In genomic region chr20:19205999-19206398, GRCh38 we compare ENCODE assay signal across 8 cellular contexts. TPM values are rescaled to one million over a fixed set of nuclear protein-coding genes. Genes with fewer than 3 reads are reported as not detected.
A peak's percentile ranks its signal among the peaks of the same experiment; 100 is the strongest.
DNase-seq lines count a peak whose midpoint lies in the region; ATAC-seq and TF ChIP-seq lines count a peak whose summit lies in the region.

No MANE protein-coding gene starts in this region.

- H3K9me3 ChIP-seq in osteoblast (ENCODE audit: low read depth, low read length), result no peaks in the 10 kb centered on the region
- H3K9me3 ChIP-seq in tibial nerve, result no peaks in the 10 kb centered on the region

- H3K4me3 ChIP-seq in foreskin fibroblast (ENCODE audit: low read depth in 1 of 2, low read length in 2 of 2) (no peak overlapping the region), osteoblast (ENCODE audit: insufficient read depth, low read length) (no peak overlapping the region), tibial nerve (no peak overlapping the region)

- TF ChIP-seq POLR2A in tibial nerve (IDR thresholded peaks at IDR 0.05), result no peak

- H3K27me3 ChIP-seq in osteoblast (ENCODE audit: insufficient read depth, low read length) (no peaks in the 10 kb centered on the region), tibial nerve (no peaks in the 10 kb centered on the region)

- ATAC-seq in HG02642 (IDR thresholded peaks at IDR 0.05; ENCODE audit: poor library complexity, unreplicated experiment), result peak; percentile 62
- ATAC-seq in HG02981 (IDR thresholded peaks at IDR 0.05; ENCODE audit: unreplicated experiment), result no peak

- H2AFZ ChIP-seq in osteoblast (ENCODE audit: low read length), result no peak overlapping the region

- H3K36me3 ChIP-seq in osteoblast (ENCODE audit: insufficient read depth, low read length) (no peaks in the 10 kb centered on the region), tibial nerve (no peaks in the 10 kb centered on the region)

- WGBS in tibial nerve, 2 donors, result 15 to 18% methylated on average over 8 of the region's 8 CpGs

- peak; percentile 88 for TF ChIP-seq CTCF in foreskin fibroblast (IDR thresholded peaks at IDR 0.05; ENCODE audit: low read depth, low read length)
- TF ChIP-seq CTCF in osteoblast (IDR thresholded peaks at IDR 0.05; ENCODE audit: extremely low read depth, low read depth, low read length), result peak; percentile 84
- peak; percentile 71 to 86 (median 82) for TF ChIP-seq CTCF in tibial nerve (IDR thresholded peaks at IDR 0.05)

- no peak overlapping the region for H3K4me2 ChIP-seq in osteoblast (ENCODE audit: insufficient read depth, low read length)

- DNase-seq in DMS53 (lab: John Stamatoyannopoulos, UW) (peak; percentile 87), NCI-H82 treated with DMSO at 0.1 percent for 48 hours (lab: John Stamatoyannopoulos, UW; ENCODE audit: unreplicated experiment) (peak; percentile 42), foreskin fibroblast (peak; percentile 33 to 81), osteoblast (ENCODE audit: insufficient read length, low spot score, missing footprints) (peak; percentile 76), tibial nerve (ENCODE audit: low spot score in 2 of 2) (peak; percentile 67 to 83)
- peak; percentile 68 for DNase-seq in activated CD8-positive, alpha-beta memory T cell treated with anti-CD3 and anti-CD28 coated beads, Interleukin-2, amount 50 U/mL, for 4 hours

- no peaks in the 10 kb centered on the region for H4K20me1 ChIP-seq in osteoblast (ENCODE audit: insufficient read depth, low read length)

- H3K27ac ChIP-seq in osteoblast (ENCODE audit: low read depth, low read length) (no peak overlapping the region), tibial nerve (no peak overlapping the region)

- H3K79me2 ChIP-seq in osteoblast (ENCODE audit: insufficient read depth, low read length), result no peaks in the 10 kb centered on the region

- H3K4me1 ChIP-seq in osteoblast (ENCODE audit: insufficient read depth, low read length), result no peaks in the 10 kb centered on the region
- H3K4me1 ChIP-seq in tibial nerve, result peaks cover 0 to 8% (median 0%) of the 10 kb centered on the region in 4 donors

- no peak for TF ChIP-seq EP300 in tibial nerve (IDR thresholded peaks at IDR 0.05)

RNA-seq across cellular contexts. Expression of gene SLC24A3, which starts 6.4 kb away (rescaled TPM):
- 0.29 and 1.1 TPM in 2 replicates for total RNA-seq in osteoblast
- 1 to 10 TPM; 1.3 to 4.0 (median 2.7) TPM for total RNA-seq in tibial nerve
